ENCODE assay signal across 10 cellular contexts in the genomic region with DNA sequence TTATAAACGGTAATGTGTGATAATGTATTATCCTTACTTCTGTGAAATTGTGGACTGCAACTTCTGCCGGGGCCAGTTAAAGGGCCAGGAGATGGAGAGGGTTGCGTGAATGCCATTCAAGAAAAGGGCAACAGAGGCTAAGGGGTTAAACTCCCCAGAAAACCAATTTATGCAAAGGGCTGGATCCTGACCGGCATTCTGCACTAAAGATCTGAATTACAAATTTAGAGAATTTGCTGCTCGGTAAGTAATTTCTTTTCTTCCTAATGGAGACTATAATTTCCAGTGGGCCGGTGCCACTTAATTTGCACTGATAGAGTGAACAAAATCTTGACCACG.
DNase-seq lines count a peak whose midpoint lies in the region; ATAC-seq, FAIRE-seq and TF ChIP-seq lines count a peak whose summit lies in the region.
"Had no signal": no experiment of that assay in that cellular context is flagged by ENCODE, and none has a peak within 500 bp of the region (broad histone marks: within the 10 kb centered on the region; RNA-seq: fewer than 3 reads in every experiment).

No MANE protein-coding gene starts in this region.

- no peaks in the 10 kb centered on the region for H3K27me3 ChIP-seq in K562 (ENCODE audit: control insufficient read depth in 2 of 2, insufficient read depth in 2 of 2, low read length in 2 of 2)
- no peaks in the 10 kb centered on the region for H3K27me3 ChIP-seq in thyroid gland
- H3K27me3 ChIP-seq in CD8-positive, alpha-beta T cell (ENCODE audit: insufficient read depth, low read length), result no peaks in the 10 kb centered on the region
- H3K27me3 ChIP-seq: testis had no signal

- H3K9me3 ChIP-seq in K562 (replicated peaks; ENCODE audit: control insufficient read depth, insufficient read depth, low read depth, low read length) (no peaks in the 10 kb centered on the region), thyroid gland (no peaks in the 10 kb centered on the region)
- H3K9me3 ChIP-seq in CD8-positive, alpha-beta T cell (ENCODE audit: low read length), result no peaks in the 10 kb centered on the region
- H3K9me3 ChIP-seq: testis had no signal

- BruUV-seq in K562 (replicated peaks; lab: Mats Ljungman, UMichigan), result no TSS peak

- H3K36me3 ChIP-seq in K562 (ENCODE audit: control insufficient read depth, insufficient read depth, low read length), result no peaks in the 10 kb centered on the region; the same call in 2 of the 3 replicates
- no peaks in the 10 kb centered on the region for H3K36me3 ChIP-seq in thyroid gland
- no peaks in the 10 kb centered on the region for H3K36me3 ChIP-seq in CD8-positive, alpha-beta T cell (ENCODE audit: insufficient read depth, low read length)

- TF ChIP-seq EP300 in K562 (IDR thresholded peaks at IDR 0.05; ENCODE audit: low read length), result no peak

- H3K4me3 ChIP-seq in K562 (no peak overlapping the region), thyroid gland (replicated peaks in 1 of 3) (no peak overlapping the region)
- H3K4me3 ChIP-seq in CD8-positive, alpha-beta T cell (ENCODE audit: low read depth, low read length), result no peak overlapping the region
- H3K4me3 ChIP-seq: testis had no signal

- DNase-seq in activated CD8-positive, alpha-beta memory T cell treated with anti-CD3 and anti-CD28 coated beads, Interleukin-2, amount 50 U/mL, for 48 hours, result peak; percentile 40
- no peak for DNase-seq in activated CD8-positive, alpha-beta memory T cell treated with anti-CD3 and anti-CD28 coated beads, Interleukin-2, amount 50 U/mL, for 4 hours
- DNase-seq in K562 (ENCODE audit: extremely low read depth in 1 of 4, low spot score in 3 of 4) (no peak), mesothelial cell of epicardium (ENCODE audit: low spot score in 2 of 2, unreplicated experiment in 2 of 2) (no peak), thyroid gland (no peak), HCEC 1CT (no peak)
- DNase-seq in CD8-positive, alpha-beta T cell, result no peak

- H3K27ac Mint-ChIP-seq in mesothelial cell of epicardium, result no peak overlapping the region
- no peak overlapping the region for H3K27ac Mint-ChIP-seq in CD8-positive, alpha-beta T cell

- WGBS in K562 (ENCODE audit: insufficient coverage, low coverage, missing lambda C conversion rate), result 64% methylated on average over 7 of the region's 7 CpGs
- 23 to 33% methylated on average over 7 of the region's 7 CpGs for WGBS in thyroid gland, 2 donors

- peaks cover 46% of the 10 kb centered on the region for H3K4me1 Mint-ChIP-seq in mesothelial cell of epicardium
- peaks cover 37% of the 10 kb centered on the region for H3K4me1 Mint-ChIP-seq in CD8-positive, alpha-beta T cell (ENCODE audit: low read depth)

- ATAC-seq in K562, result no peak
- no peak for ATAC-seq in CD8-positive, alpha-beta T cell
- no peak for ATAC-seq in GM21423 (IDR thresholded peaks at IDR 0.05; ENCODE audit: unreplicated experiment)

- TF ChIP-seq POLR2A in K562 (conservative IDR thresholded peaks at IDR 0.05), result no peak
- TF ChIP-seq POLR2A in thyroid gland (IDR thresholded peaks at IDR 0.05), result no peak

- H3K4me2 ChIP-seq in K562 (ENCODE audit: insufficient read depth, low read length), result no peak overlapping the region

- POLR2A ChIA-PET in K562 (lab: Yijun Ruan, JAX), result interaction anchor here (0.6 to 1.3 kb wide), 5 partner anchors 19 to 861 kb away, joined by 3 to 4 read pairs (median 4); no protein-coding TSS in a partner anchor
- POLR2A ChIA-PET in CD8-positive, alpha-beta T cell (lab: Charles Lee), result interaction anchor here (0.7 to 1.5 kb wide), 7 partner anchors 9 to 360 kb away, joined by 3 to 5 read pairs (median 3); no protein-coding TSS in a partner anchor

- H3K79me2 ChIP-seq in K562 (ENCODE audit: control insufficient read depth, insufficient read depth, low read length), result no peaks in the 10 kb centered on the region

- H4K20me1 ChIP-seq in K562 (replicated peaks; ENCODE audit: control insufficient read depth, insufficient read depth, low read length), result no peaks in the 10 kb centered on the region

- H3K27ac ChIP-seq in K562 (ENCODE audit: extremely low read depth, low read depth, low read length) (peak overlapping the region; percentile 33; the same call in 2 of the 3 replicates), thyroid gland (peak overlapping the region; percentile 26 to 76 (median 75))
- H3K27ac ChIP-seq in CD8-positive, alpha-beta T cell (ENCODE audit: low read depth, low read length), result no peak overlapping the region

- in situ Hi-C loops in K562 (cut with MboI), result loop anchor here (5.0 kb wide), 2 partner anchors 122 to 363 kb away; no protein-coding TSS in a partner anchor

- peak overlapping the region; percentile 87 for H2AFZ ChIP-seq in K562 (ENCODE audit: low read depth, low read length)

- no peak for TF ChIP-seq CTCF in K562 (IDR thresholded peaks at IDR 0.05 in 2 of 3, conservative IDR thresholded peaks at IDR 0.05 in 1 of 3; ENCODE audit: insufficient read depth in 2 of 3, low read depth in 1 of 3, low read length in 3 of 3)
- no peak for TF ChIP-seq CTCF in mesothelial cell of epicardium (IDR thresholded peaks at IDR 0.05; ENCODE audit: unreplicated experiment)
- no peak for TF ChIP-seq CTCF in thyroid gland (IDR thresholded peaks at IDR 0.05)
- TF ChIP-seq CTCF in CD8-positive, alpha-beta T cell (IDR thresholded peaks at IDR 0.05), result no peak

- no peak for FAIRE-seq in K562 (lab: Jason Lieb, UNC)
- FAIRE-seq: small intestine had no signal

- peak overlapping the region in 1 of 2 experiments; percentile 36; a peak in 1 of 4 replicates for H3K9ac ChIP-seq in K562 (ENCODE audit: insufficient read depth in 1 of 2, low read depth in 2 of 2, low read length in 2 of 2)

- intact Hi-C loops in K562 (cut with micrococcal nuclease), result loop anchor here (1.0 to 10.0 kb wide), 6 partner anchors 73 to 736 kb away; no protein-coding TSS in a partner anchor
- intact Hi-C loops in thyroid gland (cut with DNase I), result loop anchor here (5.0 kb wide), 1 partner anchor 363 kb away; no protein-coding TSS in a partner anchor
- intact Hi-C loops in CD8-positive, alpha-beta T cell (cut with DNase I, micrococcal nuclease), result loop anchor here (1.0 to 10.0 kb wide), 6 partner anchors 262 to 1626 kb away; no protein-coding TSS in a partner anchor

- no peaks in the 10 kb centered on the region for H3K9me3 Mint-ChIP-seq in mesothelial cell of epicardium
- no peaks in the 10 kb centered on the region for H3K9me3 Mint-ChIP-seq in CD8-positive, alpha-beta T cell

- H3K4me1 ChIP-seq in K562 (replicated peaks in 1 of 2; ENCODE audit: control insufficient read depth in 2 of 2, insufficient read depth in 2 of 2, low read length in 2 of 2) (peaks cover 0 to 52% of the 10 kb centered on the region in 2 experiments; a peak in 4 of 5 replicates), thyroid gland (peaks cover 39 to 53% of the 10 kb centered on the region in 2 donors)
- H3K4me1 ChIP-seq in CD8-positive, alpha-beta T cell (ENCODE audit: insufficient read depth, low read length), result peaks cover 25% of the 10 kb centered on the region

- CTCF ChIA-PET in K562 (lab: Yijun Ruan, JAX; ENCODE audit: low intra/inter-chr PET ratio), result interaction anchor here (0.7 to 3.7 kb wide), 4 partner anchors 25 to 527 kb away, joined by 3 to 32 read pairs (median 3); partner anchors contain the start of gene ZNF217
- CTCF ChIA-PET in CD8-positive, alpha-beta T cell (lab: Charles Lee), result interaction anchor here (0.6 to 4.6 kb wide), 43 partner anchors 8 to 1537 kb away, joined by 3 to 26 read pairs (median 4); partner anchors contain the start of gene ZNF217

- peak overlapping the region; percentile 41 for H3K4me3 Mint-ChIP-seq in mesothelial cell of epicardium
- no peak overlapping the region for H3K4me3 Mint-ChIP-seq in CD8-positive, alpha-beta T cell

- no peaks in the 10 kb centered on the region for H3K9me1 ChIP-seq in K562 (ENCODE audit: control insufficient read depth, insufficient read depth, low read length)

- no peak for TF ChIP-seq RAD21 in K562 (CRISPR knock-in tag; conservative IDR thresholded peaks at IDR 0.05 in 1 of 2, IDR thresholded peaks at IDR 0.05 in 1 of 2)

- no peaks in the 10 kb centered on the region for H3K27me3 Mint-ChIP-seq in mesothelial cell of epicardium (ENCODE audit: low read depth)
- H3K27me3 Mint-ChIP-seq in CD8-positive, alpha-beta T cell (ENCODE audit: low read depth), result no peaks in the 10 kb centered on the region

- H3K36me3 Mint-ChIP-seq in mesothelial cell of epicardium, result no peaks in the 10 kb centered on the region
- no peaks in the 10 kb centered on the region for H3K36me3 Mint-ChIP-seq in CD8-positive, alpha-beta T cell

TF ChIP-seq in K562, 482 proteins besides CTCF, POLR2A, EP300 and RAD21 (continues in another document):
- TF ChIP-seq NR2C2 (CRISPR knock-in tag; IDR thresholded peaks at IDR 0.05), result no peak
- TF ChIP-seq NR2C2 (tag; IDR thresholded peaks at IDR 0.05), result 0 out of 2 replicates have a peak, but pooled peaks have one; percentile 2
- no peak for TF ChIP-seq STAT5B (CRISPR knock-in tag; IDR thresholded peaks at IDR 0.05)
- TF ChIP-seq KAT8 (IDR thresholded peaks at IDR 0.05; ENCODE audit: low read depth), result peak; percentile 3; the same call in 1 of the 2 replicates
- TF ChIP-seq ZNF589 (CRISPR knock-in tag; IDR thresholded peaks at IDR 0.05; ENCODE audit: low read depth), result 0 out of 2 replicates have a peak, but pooled peaks have one; percentile 13
- no peak for TF ChIP-seq SUPT5H (IDR thresholded peaks at IDR 0.05)
- TF ChIP-seq, protein P1, sequence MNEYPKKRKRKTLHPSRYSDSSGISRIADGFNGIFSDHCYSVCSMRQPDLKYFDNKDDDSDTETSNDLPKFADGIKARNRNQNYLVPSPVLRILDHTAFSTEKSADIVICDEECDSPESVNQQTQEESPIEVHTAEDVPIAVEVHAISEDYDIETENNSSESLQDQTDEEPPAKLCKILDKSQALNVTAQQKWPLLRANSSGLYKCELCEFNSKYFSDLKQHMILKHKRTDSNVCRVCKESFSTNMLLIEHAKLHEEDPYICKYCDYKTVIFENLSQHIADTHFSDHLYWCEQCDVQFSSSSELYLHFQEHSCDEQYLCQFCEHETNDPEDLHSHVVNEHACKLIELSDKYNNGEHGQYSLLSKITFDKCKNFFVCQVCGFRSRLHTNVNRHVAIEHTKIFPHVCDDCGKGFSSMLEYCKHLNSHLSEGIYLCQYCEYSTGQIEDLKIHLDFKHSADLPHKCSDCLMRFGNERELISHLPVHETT (CRISPR knock-in tag; conservative IDR thresholded peaks at IDR 0.05 in 1 of 2, IDR thresholded peaks at IDR 0.05 in 1 of 2), result 0 out of 4 replicates have a peak, but pooled peaks of 1 of the 2 experiments have one; percentile 18
- TF ChIP-seq ZNF644 (tag; IDR thresholded peaks at IDR 0.05; ENCODE audit: low read depth), result peak; percentile 41; the same call in 1 of the 2 replicates
- TF ChIP-seq, protein P2, sequence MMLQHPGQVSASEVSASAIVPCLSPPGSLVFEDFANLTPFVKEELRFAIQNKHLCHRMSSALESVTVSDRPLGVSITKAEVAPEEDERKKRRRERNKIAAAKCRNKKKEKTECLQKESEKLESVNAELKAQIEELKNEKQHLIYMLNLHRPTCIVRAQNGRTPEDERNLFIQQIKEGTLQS (IDR thresholded peaks at IDR 0.05), result no peak
- TF ChIP-seq, protein P2 (CRISPR knock-in tag; conservative IDR thresholded peaks at IDR 0.05), result 0 out of 2 replicates have a peak, but pooled peaks have one; percentile 7
